In genomic region chr15:99250001-99250400, GRCh38 we compare ENCODE assay signal across 12 cellular contexts. TPM values are rescaled to one million over a fixed set of nuclear protein-coding genes. Genes with fewer than 3 reads are reported as not detected.
DNase-seq lines count a peak whose midpoint lies in the region; ATAC-seq, FAIRE-seq and TF ChIP-seq lines count a peak whose summit lies in the region.
"Had no signal": no experiment of that assay in that cellular context is flagged by ENCODE, and none has a peak within 500 bp of the region (broad histone marks: within the 10 kb centered on the region; RNA-seq: fewer than 3 reads in every experiment).

No MANE protein-coding gene starts in this region.

- H3K9me3 ChIP-seq in OCI-LY3 (ENCODE audit: insufficient read depth, low read length) = no peaks in the 10 kb centered on the region
- no peaks in the 10 kb centered on the region for H3K9me3 ChIP-seq in H1 (ENCODE audit: insufficient read depth in 2 of 2, low read depth in 1 of 2, low read length in 1 of 2)
- H3K9me3 ChIP-seq in neural cell (ENCODE audit: low read length) = no peaks in the 10 kb centered on the region

- H3K9ac ChIP-seq in OCI-LY3 (ENCODE audit: low read length) (no peak overlapping the region), H1 (replicated peaks in 1 of 4; ENCODE audit: extremely low read depth in 1 of 4, low read depth in 3 of 4, low read length in 3 of 4) (no peak overlapping the region), neural cell (ENCODE audit: low read length) (peak overlapping the region; percentile 84)

- no peak for TF ChIP-seq POLR2A in H1 (IDR thresholded peaks at IDR 0.05; ENCODE audit: control extremely low read depth in 1 of 2, low read depth in 2 of 2, low read length in 2 of 2)

- TF ChIP-seq EP300 in H1 (IDR thresholded peaks at IDR 0.05; ENCODE audit: borderline replicate concordance in 1 of 2, low read depth in 2 of 2, low read length in 2 of 2) = no peak
- no peak for TF ChIP-seq EP300 in neural cell (conservative IDR thresholded peaks at IDR 0.05; ENCODE audit: poor library complexity, severe bottlenecking)

- H3K4me2 ChIP-seq in OCI-LY3 (ENCODE audit: low read length) (peak overlapping the region; percentile 90), H1 (ENCODE audit: insufficient read depth in 1 of 2, low read depth in 2 of 2, low read length in 2 of 2) (peak overlapping the region; percentile 60 to 86), neural cell (ENCODE audit: low read length) (peak overlapping the region; percentile 84)

- no peak overlapping the region for H3K18ac ChIP-seq in H1 (ENCODE audit: extremely low read depth, low read length)

- 30% methylated on average over 4 of the region's 4 CpGs; no CpG with 5 or more reads in 1 of the 2 experiments for WGBS in H1 (ENCODE audit: extremely low coverage in 1 of 2, insufficient coverage in 1 of 2, insufficient read length in 1 of 2, insufficient replicate concordance in 2 of 2, low coverage in 1 of 2, low lambda C conversion rate in 2 of 2, missing lambda C conversion rate in 1 of 2), 2 experiments

- H3K36me3 ChIP-seq in BJ (ENCODE audit: control insufficient read depth, insufficient read depth, low read length) (no peaks in the 10 kb centered on the region), OCI-LY3 (replicated peaks; ENCODE audit: low read depth, low read length) (no peaks in the 10 kb centered on the region), H1 (ENCODE audit: control insufficient read depth in 2 of 4, insufficient read depth in 4 of 4, low read length in 3 of 4) (no peaks in the 10 kb centered on the region; a peak in 1 of 8 replicates), neural cell (ENCODE audit: insufficient read depth, low read length) (no peaks in the 10 kb centered on the region)

- DNase-seq in BJ (ENCODE audit: low read depth) (no peak), H1 (ENCODE audit: low read depth in 1 of 2, low spot score in 2 of 2) (no peak), NCI-H1694 (lab: John Stamatoyannopoulos, UW) (no peak), NCI-H2107 treated with DMSO at 0.1 percent for 48 hours (lab: John Stamatoyannopoulos, UW; ENCODE audit: unreplicated experiment) (no peak), NCI-H226 (no peak)
- DNase-seq: activated CD8-positive, alpha-beta T cell treated with anti-CD3 and anti-CD28 coated beads, Interleukin-2, amount 10 ng/mL, durations not matched to agents 7 days and 5 days; effector CD8-positive, alpha-beta T cell; NCI-H510A treated with DMSO at 0.1 percent for 48 hours; stimulated activated naive CD8-positive, alpha-beta T cell treated with anti-CD3 and anti-CD28 coated beads, Interleukin-15, amount 100 ng/mL, for 72 hours had no signal

- no peak overlapping the region for H3K23ac ChIP-seq in H1 (ENCODE audit: insufficient read length)

- TF ChIP-seq RAD21 in H1 (IDR thresholded peaks at IDR 0.05 in 1 of 2, conservative IDR thresholded peaks at IDR 0.05 in 1 of 2; ENCODE audit: low read depth in 2 of 2, low read length in 2 of 2) = no peak
- no peak for TF ChIP-seq RAD21 in neural cell (conservative IDR thresholded peaks at IDR 0.05)

- POLR2A ChIA-PET in BJ (lab: Charles Lee) = interaction anchor here (0.6 kb wide), 1 partner anchor 483 kb away, joined by 8 read pairs; the partner anchor contains the start of gene LYSMD4
- POLR2A ChIA-PET in H1 (lab: Charles Lee; ENCODE audit: partially characterized antibody) = no interaction called here

- no peak overlapping the region for H3K27ac ChIP-seq in OCI-LY3 (ENCODE audit: low read length)
- no peak overlapping the region for H3K27ac ChIP-seq in H1 (ENCODE audit: low read depth, low read length)
- H3K27ac ChIP-seq in neural cell (ENCODE audit: low read length) = peak overlapping the region; percentile 95

- 0 out of 2 replicates have a peak, but pooled peaks cover 4% of the 10 kb centered on the region for H3K79me2 ChIP-seq in OCI-LY3 (ENCODE audit: low read length)
- H3K79me2 ChIP-seq in H1 (ENCODE audit: control insufficient read depth in 1 of 2, insufficient read depth in 2 of 2, low read length in 2 of 2) = peaks cover 0 to 22% of the 10 kb centered on the region in 2 experiments; a peak in 2 of 4 replicates
- peaks cover 7% of the 10 kb centered on the region for H3K79me2 ChIP-seq in neural cell (replicated peaks; ENCODE audit: insufficient read depth, low read length)

- peaks cover 5% of the 10 kb centered on the region; the same call in 1 of the 2 replicates for H3K23me2 ChIP-seq in H1 (ENCODE audit: low read depth, low read length)

- no peak overlapping the region for H4K5ac ChIP-seq in H1 (ENCODE audit: insufficient read length, low read depth, low read length)

- H3K27me3 ChIP-seq in BJ (ENCODE audit: control insufficient read depth, insufficient read depth, low read length) = no peaks in the 10 kb centered on the region
- no peaks in the 10 kb centered on the region for H3K27me3 ChIP-seq in OCI-LY3 (ENCODE audit: low read depth, low read length)
- H3K27me3 ChIP-seq in H1 (replicated peaks in 1 of 4; ENCODE audit: control insufficient read depth in 3 of 4, extremely low read depth in 1 of 4, insufficient read depth in 3 of 4, low read length in 3 of 4) = no peaks in the 10 kb centered on the region
- H3K27me3 ChIP-seq in neural cell (ENCODE audit: insufficient read depth, low read depth, low read length) = no peaks in the 10 kb centered on the region

- H3K4me3 ChIP-seq in BJ (ENCODE audit: low read depth, low read length) = peak overlapping the region; percentile 57
- peak overlapping the region; percentile 94 for H3K4me3 ChIP-seq in OCI-LY3 (ENCODE audit: low read length)
- peak overlapping the region; percentile 10 to 89 (median 81); a peak in 7 of 8 replicates for H3K4me3 ChIP-seq in H1 (ENCODE audit: extremely low read depth in 1 of 4, insufficient read depth in 2 of 4, low read depth in 3 of 4, low read length in 4 of 4)
- peak overlapping the region; percentile 87 for H3K4me3 ChIP-seq in neural cell (ENCODE audit: low read length)

- no peak overlapping the region for H4K8ac ChIP-seq in H1 (ENCODE audit: extremely low read depth, insufficient read depth, low read length)

- no peak overlapping the region for H2BK5ac ChIP-seq in H1 (ENCODE audit: low read depth, low read length)

- H2AFZ ChIP-seq in OCI-LY3 (ENCODE audit: low read depth, low read length) (no peak overlapping the region), H1 (ENCODE audit: low read length) (no peak overlapping the region), neural cell (ENCODE audit: low read depth, low read length) (no peak overlapping the region)

- no peak overlapping the region for H2AK5ac ChIP-seq in H1 (ENCODE audit: low read depth, low read length)

- H2BK12ac ChIP-seq in H1 (ENCODE audit: low read depth, low read length) = no peak overlapping the region

- H3K56ac ChIP-seq in H1 (replicated peaks; ENCODE audit: insufficient read length, low read depth, low read length) = no peak overlapping the region

- H4K91ac ChIP-seq in H1 (replicated peaks; ENCODE audit: insufficient read length, low read length) = no peak overlapping the region

- peaks cover 12% of the 10 kb centered on the region for H3F3A ChIP-seq in neural cell (ENCODE audit: insufficient read depth, low read length, poor library complexity, severe bottlenecking)

- no peak overlapping the region for H2BK20ac ChIP-seq in H1 (ENCODE audit: low read length)

- TF ChIP-seq CTCF in BJ (IDR thresholded peaks at IDR 0.05; ENCODE audit: insufficient read depth, low read depth, low read length) (no peak), OCI-LY3 (IDR thresholded peaks at IDR 0.05; ENCODE audit: low read depth, low read length) (no peak), H1 (IDR thresholded peaks at IDR 0.05; ENCODE audit: control extremely low read depth in 1 of 3, insufficient read depth in 1 of 3, low read depth in 1 of 3, low read length in 3 of 3) (no peak), neural cell (IDR thresholded peaks at IDR 0.05; ENCODE audit: poor library complexity, severe bottlenecking) (no peak)

- CTCF ChIA-PET in BJ (lab: Yijun Ruan, JAX) = interaction anchor here (0.8 kb wide), 1 partner anchor 506 kb away, joined by 3 read pairs; no protein-coding TSS in a partner anchor
- CTCF ChIA-PET in H1 (lab: Charles Lee; ENCODE audit: partially characterized antibody) = no interaction called here

- H3K4me1 ChIP-seq in OCI-LY3 (ENCODE audit: low read length) (peaks cover 27% of the 10 kb centered on the region), H1 (replicated peaks in 1 of 4; ENCODE audit: control insufficient read depth in 3 of 4, insufficient read depth in 4 of 4, low read length in 3 of 4) (peaks cover 0 to 3% (median under 1%) of the 10 kb centered on the region in 4 experiments; a peak in 4 of 7 replicates)

- no peak for ATAC-seq in HG02870 (IDR thresholded peaks at IDR 0.05; ENCODE audit: unreplicated experiment)
- ATAC-seq: activated CD8-positive, alpha-beta T cell treated with anti-CD3 and anti-CD28 coated beads, Interleukin-2, amount 10 ng/mL, durations not matched to agents 7 days and 5 days; stimulated activated naive CD8-positive, alpha-beta T cell treated with anti-CD3 and anti-CD28 coated beads, Interleukin-15, amount 100 ng/mL, for 72 hours had no signal

- no peak overlapping the region for H3K4ac ChIP-seq in H1 (replicated peaks; ENCODE audit: insufficient read length, low read depth, low read length)

- H3K79me1 ChIP-seq in H1 (ENCODE audit: low read depth, low read length) = peaks cover 4% of the 10 kb centered on the region; the same call in 1 of the 2 replicates

- H3K9me2 ChIP-seq in neural cell (ENCODE audit: insufficient read depth, low read length) = no peaks in the 10 kb centered on the region

- FAIRE-seq in H1 (lab: Jason Lieb, UNC) = no peak

- no peaks in the 10 kb centered on the region for H4K20me1 ChIP-seq in OCI-LY3 (ENCODE audit: insufficient read depth, low read length)
- no peaks in the 10 kb centered on the region for H4K20me1 ChIP-seq in H1 (replicated peaks in 1 of 2; ENCODE audit: control insufficient read depth in 1 of 2, insufficient read depth in 2 of 2, low read length in 2 of 2)
- H4K20me1 ChIP-seq in neural cell (ENCODE audit: insufficient read depth) = no peaks in the 10 kb centered on the region

- no peak overlapping the region for H2BK120ac ChIP-seq in H1 (replicated peaks; ENCODE audit: low read depth, low read length)

- no peak overlapping the region for H3K14ac ChIP-seq in H1 (ENCODE audit: insufficient read length)

- H2BK15ac ChIP-seq in H1 (ENCODE audit: low read length) = no peak overlapping the region

RNA-seq across cellular contexts. Expression of gene TTC23, which starts 0.6 kb away (rescaled TPM):
- polyA plus RNA-seq in BJ (2011; rRNA removed) = 3.6 and 5.1 TPM in 2 replicates
- 6.4 and 9.4 TPM in 2 replicates for polyA minus RNA-seq in BJ (2011; rRNA and poly(A)+ RNA removed)
- 16.0 and 23.0 TPM in 2 replicates for total RNA-seq in H1 (2021; fragmentation: NEBNext Ultra II Directional; extraction: Animal tissue kit (Norgen Biotek cat#: 25700))
- 4.8 and 5.0 TPM in 2 replicates for polyA plus RNA-seq in H1 (2011; rRNA removed)
- 7.5 TPM for polyA plus RNA-seq in H1 (2011; cell fraction: cytosol; rRNA removed)
- polyA plus RNA-seq in H1 (2011; cell fraction: nucleus; rRNA removed) = 9.6 TPM
- 14.6 to 16.5 TPM (median 15.5 TPM) in 4 replicates for polyA plus RNA-seq in H1 (2012, experiment 1 of 2)
- polyA plus RNA-seq in H1 (2012, experiment 2 of 2) = 7.9 TPM
- polyA plus RNA-seq in H1 (2013, experiment 1 of 2) = 12.9 TPM
- 14.2 TPM for polyA plus RNA-seq in H1 (2013, experiment 2 of 2)
- polyA minus RNA-seq in H1 (2011; rRNA and poly(A)+ RNA removed) = 8.6 and 13.6 TPM in 2 replicates
- polyA minus RNA-seq in H1 (2011; cell fraction: cytosol; rRNA and poly(A)+ RNA removed) = 7.6 TPM
- polyA minus RNA-seq in H1 (2011; cell fraction: nucleus; rRNA and poly(A)+ RNA removed) = 17.8 TPM
- 6.2 and 13.3 TPM in 2 replicates for polyA plus RNA-seq in neural cell
- polyA minus RNA-seq in neural cell = 9.7 and 10.8 TPM in 2 replicates

RNA-seq across cellular contexts. Expression of gene LRRC28, which starts 1.3 kb away (rescaled TPM):
- polyA plus RNA-seq in BJ (2011; rRNA removed) = 23.5 and 30.4 TPM in 2 replicates
- polyA minus RNA-seq in BJ (2011; rRNA and poly(A)+ RNA removed) = 13.4 and 21.2 TPM in 2 replicates
- 17.4 and 20.2 TPM in 2 replicates for total RNA-seq in H1 (2021; fragmentation: NEBNext Ultra II Directional; extraction: Animal tissue kit (Norgen Biotek cat#: 25700))
- polyA plus RNA-seq in H1 (2011; rRNA removed) = 16.6 and 23.3 TPM in 2 replicates
- polyA plus RNA-seq in H1 (2011; cell fraction: cytosol; rRNA removed) = 18.9 TPM
- 13.3 TPM for polyA plus RNA-seq in H1 (2011; cell fraction: nucleus; rRNA removed)
- polyA plus RNA-seq in H1 (2012, experiment 1 of 2) = 15.0 to 19.2 TPM (median 16.0 TPM) in 4 replicates
- 15.9 TPM for polyA plus RNA-seq in H1 (2012, experiment 2 of 2)
- 14.2 TPM for polyA plus RNA-seq in H1 (2013, experiment 1 of 2)
- polyA plus RNA-seq in H1 (2013, experiment 2 of 2) = 13.9 TPM
- 31.0 and 46.8 TPM in 2 replicates for polyA minus RNA-seq in H1 (2011; rRNA and poly(A)+ RNA removed)
- polyA minus RNA-seq in H1 (2011; cell fraction: cytosol; rRNA and poly(A)+ RNA removed) = 10.1 TPM
- 34.2 TPM for polyA minus RNA-seq in H1 (2011; cell fraction: nucleus; rRNA and poly(A)+ RNA removed)
- 20.4 and 34.6 TPM in 2 replicates for polyA plus RNA-seq in neural cell
- 61.6 and 97.8 TPM in 2 replicates for polyA minus RNA-seq in neural cell
